6 cellular contexts compared by ENCODE assay signal in genomic region chr17:75854881-75855309, GRCh38. TPM values are rescaled to one million over a fixed set of nuclear protein-coding genes. Genes with fewer than 3 reads are reported as not detected.
A peak's percentile ranks its signal among the peaks of the same experiment; 100 is the strongest.
DNase-seq lines count a peak whose midpoint lies in the region; ATAC-seq and TF ChIP-seq lines count a peak whose summit lies in the region.

No MANE protein-coding gene starts in this region.

- H3K36me3 ChIP-seq in brain microvascular endothelial cell (replicated peaks) (peaks cover 15% of the 10 kb centered on the region), neuron (ENCODE audit: insufficient read depth, low read length) (peaks cover 14% of the 10 kb centered on the region)

- no peak overlapping the region for H3K27ac Mint-ChIP-seq in activated CD4-positive, alpha-beta memory T cell treated with anti-CD3 and anti-CD28 coated beads for 36 hours

- no peaks in the 10 kb centered on the region for H3K9me3 Mint-ChIP-seq in activated CD4-positive, alpha-beta memory T cell treated with anti-CD3 and anti-CD28 coated beads for 36 hours

- no peaks in the 10 kb centered on the region for H3K27me3 Mint-ChIP-seq in activated CD4-positive, alpha-beta memory T cell treated with anti-CD3 and anti-CD28 coated beads for 36 hours

- peak overlapping the region; percentile 90 for H3K27ac ChIP-seq in brain microvascular endothelial cell

- DNase-seq in brain microvascular endothelial cell: no peak
- DNase-seq in activated naive CD4-positive, alpha-beta T cell (lab: John Stamatoyannopoulos, UW): no peak
- DNase-seq in activated CD4-positive, alpha-beta memory T cell treated with anti-CD3 and anti-CD28 coated beads for 36 hours: no peak

- intact Hi-C loops in activated CD4-positive, alpha-beta memory T cell treated with anti-CD3 and anti-CD28 coated beads for 36 hours (cut with micrococcal nuclease): loop anchor here (1.0 to 2.0 kb wide), 5 partner anchors 9 to 76 kb away; partner anchors contain the start of genes TRIM65 and UNK

- peak; percentile 1 for ATAC-seq in GM21737 (IDR thresholded peaks at IDR 0.05; ENCODE audit: unreplicated experiment)
- no peak for ATAC-seq in GM21619 (IDR thresholded peaks at IDR 0.05; ENCODE audit: unreplicated experiment)

- no peak overlapping the region for H3K4me3 Mint-ChIP-seq in activated CD4-positive, alpha-beta memory T cell treated with anti-CD3 and anti-CD28 coated beads for 36 hours

- peak; percentile 17 for TF ChIP-seq CTCF in brain microvascular endothelial cell (IDR thresholded peaks at IDR 0.05; ENCODE audit: low read depth, low read length, missing control alignments)

- in situ Hi-C loops in brain microvascular endothelial cell (cut with HindIII; ENCODE audit: low pct_ligation_motif_present, low sequenced_read_pairs): no loop called here

- no peaks in the 10 kb centered on the region for H3K9me3 ChIP-seq in neuron (ENCODE audit: low read length)

- CTCF ChIA-PET in activated CD4-positive, alpha-beta memory T cell treated with anti-CD3 and anti-CD28 coated beads for 36 hours (lab: Charles Lee): interaction anchor here (0.6 to 3.7 kb wide), 20 partner anchors 10 to 222 kb away, joined by 3 to 45 read pairs (median 3); partner anchors contain the start of genes GALK1, SMIM5, TRIM65 and UNC13D

- H3K36me3 Mint-ChIP-seq in activated CD4-positive, alpha-beta memory T cell treated with anti-CD3 and anti-CD28 coated beads for 36 hours: peaks cover 3% of the 10 kb centered on the region

- POLR2A ChIA-PET in activated CD4-positive, alpha-beta memory T cell treated with anti-CD3 and anti-CD28 coated beads for 36 hours (lab: Charles Lee): interaction anchor here (0.6 to 3.3 kb wide), 16 partner anchors 10 to 222 kb away, joined by 3 to 26 read pairs (median 4); partner anchors contain the start of genes GALK1, TRIM65, UNC13D and UNK

- peaks cover 13% of the 10 kb centered on the region for H3K4me1 ChIP-seq in neuron (ENCODE audit: insufficient read depth, low read length)

- H3K4me1 Mint-ChIP-seq in activated CD4-positive, alpha-beta memory T cell treated with anti-CD3 and anti-CD28 coated beads for 36 hours (ENCODE audit: low read depth): peaks cover 35% of the 10 kb centered on the region

- no peak overlapping the region for H2AFZ ChIP-seq in neuron (ENCODE audit: low read depth, low read length)

- H3K27me3 ChIP-seq in brain microvascular endothelial cell (replicated peaks) (no peaks in the 10 kb centered on the region), neuron (ENCODE audit: insufficient read depth, low read length) (no peaks in the 10 kb centered on the region)

- peak overlapping the region; percentile 92 for H3K4me3 ChIP-seq in brain microvascular endothelial cell (ENCODE audit: low read depth, low read length)
- H3K4me3 ChIP-seq in neuron (ENCODE audit: low read length): peak overlapping the region; percentile 69

RNA-seq across cellular contexts. Expression of gene WBP2, which starts 0.2 kb away (rescaled TPM):
- total RNA-seq in activated CD4-positive, alpha-beta memory T cell treated with anti-CD3 and anti-CD28 coated beads for 36 hours: 10 to 100 TPM; 79.1 to 80.6 TPM

RNA-seq across cellular contexts. Expression of gene UNC13D, which starts 10.7 kb away (rescaled TPM):
- total RNA-seq in activated CD4-positive, alpha-beta memory T cell treated with anti-CD3 and anti-CD28 coated beads for 36 hours: 100 to 1,000 TPM; 135 to 139 TPM

RNA-seq across cellular contexts. Expression of gene TRIM47, which starts 23.5 kb away (rescaled TPM):
- total RNA-seq in activated CD4-positive, alpha-beta memory T cell treated with anti-CD3 and anti-CD28 coated beads for 36 hours: 10 to 100 TPM; 18.5 to 19.5 TPM

RNA-seq across cellular contexts. Expression of gene TRIM65, which starts 41.9 kb away (rescaled TPM):
- 10 to 100 TPM; 27.5 to 28.2 TPM for total RNA-seq in activated CD4-positive, alpha-beta memory T cell treated with anti-CD3 and anti-CD28 coated beads for 36 hours

RNA-seq across cellular contexts. Expression of gene MRPL38, which starts 49.8 kb away (rescaled TPM):
- 100 to 1,000 TPM; 108 TPM for total RNA-seq in activated CD4-positive, alpha-beta memory T cell treated with anti-CD3 and anti-CD28 coated beads for 36 hours
